ENCODE assay signal across 8 cellular contexts in the genomic region with DNA sequence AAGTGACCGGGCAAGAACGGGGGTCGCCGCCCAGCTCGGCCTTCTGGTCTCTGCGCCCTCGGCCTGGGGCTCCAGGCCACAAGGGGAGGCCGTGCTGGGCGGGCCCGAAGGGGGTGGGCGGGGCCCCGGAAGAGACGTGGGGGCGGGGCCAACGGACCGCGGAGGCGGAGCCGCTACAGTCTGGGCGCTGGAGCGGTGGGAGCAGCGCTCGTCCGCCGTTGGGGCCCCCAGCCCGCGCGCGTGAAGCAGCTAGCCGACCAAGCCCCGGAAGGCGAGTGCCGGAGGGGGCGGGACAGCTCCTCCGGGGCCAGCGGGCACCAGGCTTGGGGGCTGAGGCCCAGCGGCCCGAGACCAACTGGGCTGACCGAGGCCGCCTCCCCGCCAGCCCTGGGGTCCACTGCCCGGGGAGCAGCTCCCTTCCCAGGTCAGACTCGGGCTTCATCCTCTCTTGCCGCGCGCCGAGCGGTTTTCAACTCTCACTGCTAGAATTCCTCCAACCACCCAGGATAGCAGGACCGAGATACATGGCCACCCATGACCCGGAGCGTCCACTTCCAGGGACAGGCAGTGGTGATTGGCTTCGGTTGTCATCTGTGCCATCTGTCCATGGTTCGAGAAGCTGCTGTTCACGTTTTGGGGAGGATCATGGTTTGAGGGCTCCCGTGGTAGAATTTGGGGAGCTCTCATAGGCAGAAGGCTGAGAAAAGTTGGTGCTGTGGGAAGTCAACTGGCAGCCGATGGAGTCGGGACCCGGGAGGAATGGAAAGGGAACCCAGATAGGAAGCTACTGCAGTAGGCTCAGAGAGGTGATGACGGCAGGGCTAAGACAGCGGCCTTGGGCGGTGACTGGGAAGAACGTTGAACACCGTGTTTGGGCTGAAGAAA. TPM values are rescaled to one million over a fixed set of nuclear protein-coding genes. Genes with fewer than 3 reads are reported as not detected.
DNase-seq lines count a peak whose midpoint lies in the region; ATAC-seq and TF ChIP-seq lines count a peak whose summit lies in the region.

No MANE protein-coding gene starts in this region.

- H3K4me1 ChIP-seq in KMS-11 (ENCODE audit: low read depth, poor library complexity, severe bottlenecking) (peaks cover 7% of the 10 kb centered on the region), gastroesophageal sphincter (peaks cover 0 to 23% (median 6%) of the 10 kb centered on the region in 3 donors), neuronal stem cell (ENCODE audit: control insufficient read depth in 2 of 2, insufficient read depth in 1 of 2, low read depth in 1 of 2, low read length in 2 of 2) (peaks cover 3 to 10% of the 10 kb centered on the region in 2 donors)

- H3K4me1 Mint-ChIP-seq in activated naive CD4-positive, alpha-beta T cell treated with anti-CD3 and anti-CD28 coated beads for 36 hours (ENCODE audit: low read depth), result peaks cover 42% of the 10 kb centered on the region

- no peak for TF ChIP-seq CTCF in KMS-11 (conservative IDR thresholded peaks at IDR 0.05; ENCODE audit: low read depth, low read length)
- peak in 1 of 4 experiments; percentile 51 for TF ChIP-seq CTCF in gastroesophageal sphincter (IDR thresholded peaks at IDR 0.05)

- H3K27me3 ChIP-seq in KMS-11 (ENCODE audit: insufficient read depth, low read depth) (no peaks in the 10 kb centered on the region; the same call in 1 of the 2 replicates), gastroesophageal sphincter (no peaks in the 10 kb centered on the region), neuronal stem cell (ENCODE audit: control insufficient read depth in 3 of 3, insufficient read depth in 3 of 3, low read depth in 1 of 3, low read length in 3 of 3) (no peaks in the 10 kb centered on the region)

- H2BK12ac ChIP-seq in neuronal stem cell (ENCODE audit: low read length), result no peak overlapping the region

- H3K9me3 Mint-ChIP-seq in activated naive CD4-positive, alpha-beta T cell treated with anti-CD3 and anti-CD28 coated beads for 36 hours, result no peaks in the 10 kb centered on the region

- CTCF ChIA-PET in activated naive CD4-positive, alpha-beta T cell treated with anti-CD3 and anti-CD28 coated beads for 36 hours (lab: Charles Lee), result interaction anchor here (0.8 to 1.2 kb wide), 2 partner anchors 10 to 40 kb away, joined by 3 to 4 read pairs; no protein-coding TSS in a partner anchor

- ATAC-seq in GM21576 (IDR thresholded peaks at IDR 0.05; ENCODE audit: unreplicated experiment) (peak; percentile 83), gastroesophageal sphincter (peak; percentile 97)

- peak overlapping the region; percentile 97 for H3K4me2 ChIP-seq in KMS-11
- peak overlapping the region; percentile 69 for H3K4me2 ChIP-seq in neuronal stem cell (ENCODE audit: insufficient read depth, low read length, poor library complexity, severe bottlenecking)

- H3K4me3 Mint-ChIP-seq in activated naive CD4-positive, alpha-beta T cell treated with anti-CD3 and anti-CD28 coated beads for 36 hours, result peak overlapping the region; percentile 92

- intact Hi-C loops in activated naive CD4-positive, alpha-beta T cell treated with anti-CD3 and anti-CD28 coated beads for 36 hours (cut with micrococcal nuclease), result loop anchor here (1.0 to 2.0 kb wide), 4 partner anchors 18 to 192 kb away; a partner anchor contains a TSS

- no peak overlapping the region for H2BK15ac ChIP-seq in neuronal stem cell (ENCODE audit: low read length)

- no peak for TF ChIP-seq EP300 in gastroesophageal sphincter (IDR thresholded peaks at IDR 0.05)

- H3K36me3 Mint-ChIP-seq in activated naive CD4-positive, alpha-beta T cell treated with anti-CD3 and anti-CD28 coated beads for 36 hours (ENCODE audit: low read depth), result no peaks in the 10 kb centered on the region

- peak overlapping the region; percentile 95 for H2AFZ ChIP-seq in KMS-11 (ENCODE audit: low read depth)
- H2AFZ ChIP-seq in neuronal stem cell (ENCODE audit: low read length), result peak overlapping the region; percentile 91

- WGBS in gastroesophageal sphincter (ENCODE audit: low coverage in 1 of 2), 2 donors, result 0 to 1% methylated on average over 10 to 11 of the region's 63 CpGs
- WGBS in neuronal stem cell (ENCODE audit: extremely low coverage in 2 of 2, insufficient read length in 2 of 2, insufficient replicate concordance in 1 of 2), 2 donors, result no CpG with 5 or more reads among the region's 63 CpGs

- H4K20me1 ChIP-seq in KMS-11 (ENCODE audit: insufficient read depth), result no peaks in the 10 kb centered on the region

- no peak overlapping the region for H4K8ac ChIP-seq in neuronal stem cell (ENCODE audit: low read depth, low read length)

- H3K9me3 ChIP-seq in gastroesophageal sphincter, result no peaks in the 10 kb centered on the region
- peaks cover 3 to 4% of the 10 kb centered on the region in 2 donors for H3K9me3 ChIP-seq in neuronal stem cell (replicated peaks in 1 of 2; ENCODE audit: control insufficient read depth in 2 of 2, insufficient read depth in 1 of 2, low read depth in 1 of 2, low read length in 2 of 2)

- H2AK5ac ChIP-seq in neuronal stem cell (ENCODE audit: low read depth, low read length), result no peak overlapping the region

- no peak overlapping the region for H3K4me3 ChIP-seq in KMS-11 (IDR thresholded peaks at IDR 0.05; ENCODE audit: insufficient read depth, low read depth, low read length)
- peak overlapping the region; percentile 92 to 96 for H3K4me3 ChIP-seq in gastroesophageal sphincter
- peak overlapping the region; percentile 55 to 79 for H3K4me3 ChIP-seq in neuronal stem cell (ENCODE audit: low read length in 2 of 2)

- H3K36me3 ChIP-seq in KMS-11 (ENCODE audit: insufficient read depth) (no peaks in the 10 kb centered on the region), gastroesophageal sphincter (no peaks in the 10 kb centered on the region), neuronal stem cell (replicated peaks in 1 of 2; ENCODE audit: control insufficient read depth in 2 of 2, insufficient read depth in 2 of 2, low read length in 2 of 2) (no peaks in the 10 kb centered on the region)

- no peak overlapping the region for H2BK120ac ChIP-seq in neuronal stem cell (ENCODE audit: low read depth, low read length)

- H3K9ac ChIP-seq in KMS-11 (peak overlapping the region; percentile 47; the same call in 1 of the 2 replicates), neuronal stem cell (ENCODE audit: low read depth, low read length, poor library complexity) (peak overlapping the region; percentile 89)

- in situ Hi-C loops in SK-MEL-5 (cut with HindIII; ENCODE audit: low pct_unique_long_range_greater_than_20kb, low sequenced_read_pairs), result no loop called here

- H3K4ac ChIP-seq in neuronal stem cell (ENCODE audit: low read length), result no peak overlapping the region

- no peak overlapping the region for H2BK5ac ChIP-seq in neuronal stem cell (ENCODE audit: low read length)

- DNase-seq in DMS153 treated with DMSO at 0.1 percent for 48 hours (lab: John Stamatoyannopoulos, UW; ENCODE audit: unreplicated experiment), result peak; percentile 27
- DNase-seq in SK-MEL-5 (ENCODE audit: low read depth, low spot score), result peak; percentile 63
- peak; percentile 86 for DNase-seq in activated naive CD4-positive, alpha-beta T cell treated with anti-CD3 and anti-CD28 coated beads for 36 hours
- peak; percentile 80 for DNase-seq in neuronal stem cell (ENCODE audit: low spot score)
- DNase-seq in substantia nigra (lab: John Stamatoyannopoulos, UW), result peak; percentile 29 to 90 (median 74)

- H3K27ac Mint-ChIP-seq in activated naive CD4-positive, alpha-beta T cell treated with anti-CD3 and anti-CD28 coated beads for 36 hours, result peak overlapping the region; percentile 80

- H3K79me2 ChIP-seq in KMS-11 (ENCODE audit: insufficient read depth, low read depth), result no peaks in the 10 kb centered on the region

- H3K27me3 Mint-ChIP-seq in activated naive CD4-positive, alpha-beta T cell treated with anti-CD3 and anti-CD28 coated beads for 36 hours (ENCODE audit: low read depth), result peaks cover 2% of the 10 kb centered on the region

- peak overlapping the region; percentile 44 for H3K18ac ChIP-seq in neuronal stem cell (ENCODE audit: low read length)

- peak; percentile 80 to 84 for TF ChIP-seq POLR2A in gastroesophageal sphincter (IDR thresholded peaks at IDR 0.05)

- no peak overlapping the region for H3K27ac ChIP-seq in KMS-11
- H3K27ac ChIP-seq in gastroesophageal sphincter, result peak overlapping the region; percentile 95 to 99 (median 96)
- no peak overlapping the region for H3K27ac ChIP-seq in neuronal stem cell (replicated peaks; ENCODE audit: low read length)
- H3K27ac ChIP-seq in substantia nigra (ENCODE audit: low read depth, low read length, poor library complexity, severe bottlenecking), result peak overlapping the region; percentile 67

- no peak overlapping the region for H4K91ac ChIP-seq in neuronal stem cell (ENCODE audit: low read depth, low read length, poor library complexity)

- no peaks in the 10 kb centered on the region for H3K79me1 ChIP-seq in neuronal stem cell (ENCODE audit: low read depth, low read length)

- no peak overlapping the region for H3K23ac ChIP-seq in neuronal stem cell (ENCODE audit: low read depth, low read length, poor library complexity)

- no peak overlapping the region for H3K14ac ChIP-seq in neuronal stem cell (ENCODE audit: low read length)

RNA-seq across cellular contexts. Expression of a gene that starts 44.6 kb away (rescaled TPM):
- total RNA-seq in SK-MEL-5 (2014; rRNA removed; shearing (Covaris generic)), result 18.0 and 22.0 TPM in 2 replicates
- polyA plus RNA-seq in SK-MEL-5 (2015; cell fraction: cytosol; rRNA removed), result 25.0 and 34.8 TPM in 2 replicates
- 16.7 and 30.5 TPM in 2 replicates for polyA plus RNA-seq in SK-MEL-5 (2015; cell fraction: nucleus; rRNA removed)
- total RNA-seq in activated naive CD4-positive, alpha-beta T cell treated with anti-CD3 and anti-CD28 coated beads for 36 hours, result 10 to 100 TPM; 34.7 to 35.3 TPM
- 10 to 100 TPM; 15.1 to 49.3 (median 24.9) TPM for total RNA-seq in gastroesophageal sphincter
- 60.6 TPM for polyA plus RNA-seq in neuronal stem cell (2013, experiment 1 of 2)
- 60.7 TPM for polyA plus RNA-seq in neuronal stem cell (2013, experiment 2 of 2)

RNA-seq across cellular contexts. Expression of a gene that starts 51.8 kb away (rescaled TPM):
- total RNA-seq in SK-MEL-5 (2014; rRNA removed; shearing (Covaris generic)), result 12.7 and 15.3 TPM in 2 replicates
- 36.6 and 50.4 TPM in 2 replicates for polyA plus RNA-seq in SK-MEL-5 (2015; cell fraction: cytosol; rRNA removed)
- 31.9 and 41.6 TPM in 2 replicates for polyA plus RNA-seq in SK-MEL-5 (2015; cell fraction: nucleus; rRNA removed)
- total RNA-seq in activated naive CD4-positive, alpha-beta T cell treated with anti-CD3 and anti-CD28 coated beads for 36 hours, result 10 to 100 TPM; 48.6 to 49.2 TPM
- total RNA-seq in gastroesophageal sphincter, result 10 to 100 TPM; 40.8 to 51.2 (median 46.2) TPM
- polyA plus RNA-seq in neuronal stem cell (2013, experiment 1 of 2), result 63.9 TPM
- polyA plus RNA-seq in neuronal stem cell (2013, experiment 2 of 2), result 64.4 TPM

Comparison
In these comparisons a context has a peak if more than half of its experiments do, and no peak if none do; other contexts are left out.
1. DNase-seq: peak in every context shown above with its lines; median percentile 86 in activated naive CD4-positive, alpha-beta T cell treated with anti-CD3 and anti-CD28 coated beads for 36 hours; 80 in neuronal stem cell; 74 in substantia nigra; 63 in SK-MEL-5; 27 in DMS153 treated with DMSO at 0.1 percent for 48 hours.
2. H3K27ac ChIP-seq: peak in gastroesophageal sphincter (4 of 4) and substantia nigra (single experiment); none in KMS-11 (single experiment) and neuronal stem cell (single experiment).